In genomic region chr4:145180298-145181090, GRCh38 we compare ENCODE assay signal across 1 cellular context.
TF ChIP-seq lines count a peak whose summit lies in the region.

OTUD4 (minus strand) TSS chr4:145180589; CDS start chr4:145179973, 616 bp downstream.

TF ChIP-seq in GM12878, 131 proteins besides CTCF, POLR2A, EP300 and RAD21 (continued from another document and continues in another):
- no peak for TF ChIP-seq E2F4 (IDR thresholded peaks at IDR 0.05; ENCODE audit: low read depth, low read length)
- no peak for TF ChIP-seq ZBTB4 (CRISPR knock-in tag; IDR thresholded peaks at IDR 0.05)
- TF ChIP-seq NR2C1 (IDR thresholded peaks at IDR 0.05): peak; percentile 46; the same call in 1 of the 2 replicates
- TF ChIP-seq IRF5 (IDR thresholded peaks at IDR 0.05; ENCODE audit: borderline replicate concordance): peak; percentile 58; the same call in 1 of the 2 replicates
- peak; percentile 61; the same call in 1 of the 2 replicates for TF ChIP-seq BCLAF1 (IDR thresholded peaks at IDR 0.05)
- peak; percentile 72 for TF ChIP-seq GABPA (IDR thresholded peaks at IDR 0.05; ENCODE audit: low read depth)
- peak; percentile 83 to 86 for TF ChIP-seq IKZF2 (IDR thresholded peaks at IDR 0.05)
- 0 out of 2 replicates have a peak, but pooled peaks have one; percentile 35 for TF ChIP-seq IRF3 (IDR thresholded peaks at IDR 0.05)
- peak; percentile 48 to 58 for TF ChIP-seq BHLHE40 (IDR thresholded peaks at IDR 0.05; ENCODE audit: borderline replicate concordance in 1 of 2, low read depth in 2 of 2, low read length in 1 of 2)
- no peak for TF ChIP-seq ETV6 (conservative IDR thresholded peaks at IDR 0.05 in 1 of 2, IDR thresholded peaks at IDR 0.05 in 1 of 2; ENCODE audit: borderline replicate concordance in 1 of 2, low read depth in 1 of 2)
- peak; percentile 58; the same call in 1 of the 2 replicates for TF ChIP-seq DPF2 (IDR thresholded peaks at IDR 0.05)
- 0 out of 2 replicates have a peak, but pooled peaks have one; percentile 6 for TF ChIP-seq IRF4 (IDR thresholded peaks at IDR 0.05; ENCODE audit: low read depth, low read length)
- TF ChIP-seq RBBP5 (conservative IDR thresholded peaks at IDR 0.05): no peak
- peak; percentile 52 for TF ChIP-seq RUNX3 (IDR thresholded peaks at IDR 0.05; ENCODE audit: low read length)
- TF ChIP-seq HCFC1 (IDR thresholded peaks at IDR 0.05; ENCODE audit: low read length): peak; percentile 92
- no peak for TF ChIP-seq ZZZ3 (IDR thresholded peaks at IDR 0.05; ENCODE audit: control insufficient read depth, insufficient read length, low read depth)
- no peak for TF ChIP-seq POU2F2 (IDR thresholded peaks at IDR 0.05; ENCODE audit: borderline replicate concordance, low read depth, low read length)
- peak; percentile 9; the same call in 1 of the 2 replicates for TF ChIP-seq ZBTB11 (CRISPR knock-in tag; IDR thresholded peaks at IDR 0.05)
- peak; percentile 97 for TF ChIP-seq LARP7 (IDR thresholded peaks at IDR 0.05)
- peak; percentile 80 for TF ChIP-seq SIX5 (IDR thresholded peaks at IDR 0.05; ENCODE audit: low read depth, low read length, severe bottlenecking)
- TF ChIP-seq IKZF1 (conservative IDR thresholded peaks at IDR 0.05): peak; percentile 95
- peak; percentile 10; the same call in 1 of the 2 replicates for TF ChIP-seq BACH1 (IDR thresholded peaks at IDR 0.05; ENCODE audit: borderline replicate concordance)
- peak; percentile 91 for TF ChIP-seq NKRF (conservative IDR thresholded peaks at IDR 0.05)
- TF ChIP-seq SMAD5 (IDR thresholded peaks at IDR 0.05; ENCODE audit: low read depth): peak; percentile 57; the same call in 1 of the 2 replicates
- peak; percentile 67; the same call in 1 of the 2 replicates for TF ChIP-seq ZNF687 (IDR thresholded peaks at IDR 0.05)
- no peak for TF ChIP-seq RCOR1 (conservative IDR thresholded peaks at IDR 0.05; ENCODE audit: low read depth, low read length)
- peak; percentile 58 for TF ChIP-seq RELA (IDR thresholded peaks at IDR 0.05; ENCODE audit: borderline replicate concordance, partially characterized antibody)
- TF ChIP-seq SIN3A (IDR thresholded peaks at IDR 0.05; ENCODE audit: low read depth, low read length): peak; percentile 78
- no peak for TF ChIP-seq FOXM1 (IDR thresholded peaks at IDR 0.05; ENCODE audit: low read depth, low read length)
- no peak for TF ChIP-seq FOS (IDR thresholded peaks at IDR 0.05; ENCODE audit: borderline replicate concordance, extremely low read depth, insufficient read length)
- TF ChIP-seq POLR2AphosphoS5 (IDR thresholded peaks at IDR 0.05; ENCODE audit: low read length): peak; percentile 48
- peak; percentile 58 for TF ChIP-seq MEF2B (IDR thresholded peaks at IDR 0.05; ENCODE audit: partially characterized antibody, poor library complexity, severe bottlenecking)
- 0 out of 2 replicates have a peak, but pooled peaks have one; percentile 45 for TF ChIP-seq ZNF207 (IDR thresholded peaks at IDR 0.05; ENCODE audit: borderline replicate concordance)
- 0 out of 2 replicates have a peak, but pooled peaks have one; percentile 21 for TF ChIP-seq TCF3 (IDR thresholded peaks at IDR 0.05; ENCODE audit: borderline replicate concordance, insufficient read depth, low read depth, low read length)
- peak; percentile 46; the same call in 1 of the 2 replicates for TF ChIP-seq CREM (IDR thresholded peaks at IDR 0.05; ENCODE audit: low read depth)
- peak; percentile 85; the same call in 1 of the 2 replicates for TF ChIP-seq SMARCA5 (IDR thresholded peaks at IDR 0.05)
- 0 out of 2 replicates have a peak, but pooled peaks have one; percentile 59 for TF ChIP-seq PML (IDR thresholded peaks at IDR 0.05; ENCODE audit: low read length)
- TF ChIP-seq GATAD2B (conservative IDR thresholded peaks at IDR 0.05; ENCODE audit: low read depth): peak; percentile 88
- 0 out of 2 replicates have a peak, but pooled peaks have one; percentile 43 for TF ChIP-seq STAT1 (conservative IDR thresholded peaks at IDR 0.05)
- 0 out of 2 replicates have a peak, but pooled peaks have one; percentile 12 for TF ChIP-seq SMC3 (IDR thresholded peaks at IDR 0.05; ENCODE audit: borderline replicate concordance, low read length)
